11 cellular contexts compared by ENCODE assay signal in the genomic region with DNA sequence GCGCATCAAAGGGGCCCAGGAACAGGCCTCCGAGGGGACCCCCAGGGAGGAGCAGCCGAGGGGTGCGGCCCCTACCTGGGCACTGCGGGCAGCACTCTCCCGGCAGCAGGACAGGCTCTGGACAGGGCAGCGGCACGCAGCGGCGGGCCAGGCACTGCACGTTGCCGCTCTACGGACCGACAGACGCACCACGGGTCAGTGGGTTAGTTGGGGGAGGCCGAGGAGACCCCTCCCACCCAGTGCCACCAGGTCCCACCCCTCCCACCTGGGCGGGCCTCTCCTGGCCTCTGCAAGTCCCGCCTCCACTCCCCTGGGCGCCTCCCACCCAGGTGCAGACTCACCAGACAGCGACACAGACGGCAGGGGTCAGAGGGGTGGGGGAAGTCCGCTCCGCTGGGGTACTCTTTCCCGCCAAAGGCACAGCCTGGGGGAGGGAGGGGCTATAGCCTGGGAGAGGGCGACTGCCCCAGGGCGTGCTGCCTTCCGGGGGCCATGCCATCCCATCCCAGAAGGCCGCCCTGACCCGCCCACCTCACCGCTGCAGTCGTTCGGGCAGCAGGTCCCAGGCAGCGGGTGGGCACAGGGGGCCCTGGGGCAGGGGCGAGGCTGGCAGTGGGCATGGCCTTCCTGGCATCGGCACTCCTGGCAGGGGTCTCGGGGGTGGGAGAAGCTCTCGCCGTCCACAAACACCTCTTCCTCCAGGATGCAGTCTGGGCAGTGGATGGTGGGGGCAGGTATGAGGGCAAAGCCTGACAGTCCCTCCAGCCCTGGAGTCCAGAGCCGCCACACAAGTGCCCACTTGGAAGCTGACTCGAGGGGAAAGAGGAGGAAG. TPM values are rescaled to one million over a fixed set of nuclear protein-coding genes. Genes with fewer than 3 reads are reported as not detected.
A peak's percentile ranks its signal among the peaks of the same experiment; 100 is the strongest.
DNase-seq lines count a peak whose midpoint lies in the region; ATAC-seq, FAIRE-seq and TF ChIP-seq lines count a peak whose summit lies in the region.
"Had no signal": no experiment of that assay in that cellular context is flagged by ENCODE, and none has a peak within 500 bp of the region (broad histone marks: within the 10 kb centered on the region; RNA-seq: fewer than 3 reads in every experiment).

No MANE protein-coding gene starts in this region.

- WGBS in A549 (ENCODE audit: missing lambda C conversion rate): 45% methylated on average over 7 of the region's 41 CpGs
- WGBS in lung, 2 donors: 33 to 39% methylated on average over 29 to 41 of the region's 41 CpGs

- TF ChIP-seq POLR2A in A549 (IDR thresholded peaks at IDR 0.05; ENCODE audit: low read length) (no peak), gastrocnemius medialis (IDR thresholded peaks at IDR 0.05) (no peak)

- no peaks in the 10 kb centered on the region for H3K9me3 ChIP-seq in A549
- no peaks in the 10 kb centered on the region for H3K9me3 ChIP-seq in duodenal mucosa (ENCODE audit: control insufficient read depth in 1 of 2, low read length in 2 of 2)
- no peaks in the 10 kb centered on the region for H3K9me3 ChIP-seq in lung (ENCODE audit: control insufficient read depth in 2 of 2, insufficient read depth in 1 of 2, low read length in 1 of 2)
- no peaks in the 10 kb centered on the region for H3K9me3 ChIP-seq in gastrocnemius medialis

- peak overlapping the region; percentile 50 for H3K4me3 ChIP-seq in A549
- peak overlapping the region; percentile 29 to 36 for H3K4me3 ChIP-seq in duodenal mucosa (ENCODE audit: low read depth in 1 of 2, low read length in 2 of 2)
- H3K4me3 ChIP-seq in lung: no peak overlapping the region
- H3K4me3 ChIP-seq in gastrocnemius medialis: peak overlapping the region in 1 of 4 donors; percentile 19

- no peak for FAIRE-seq in A549 (lab: Jason Lieb, UNC)
- FAIRE-seq: D721Med had no signal

- no peaks in the 10 kb centered on the region; the same call in 2 of the 3 replicates for H3K4me1 ChIP-seq in A549
- peaks cover 14 to 26% of the 10 kb centered on the region in 2 donors for H3K4me1 ChIP-seq in duodenal mucosa (ENCODE audit: control insufficient read depth in 1 of 2, insufficient read depth in 2 of 2, low read length in 2 of 2)
- peaks cover 0 to 3% of the 10 kb centered on the region in 2 donors for H3K4me1 ChIP-seq in lung (ENCODE audit: control insufficient read depth in 2 of 2, insufficient read depth in 2 of 2, low read length in 2 of 2)
- no peaks in the 10 kb centered on the region for H3K4me1 ChIP-seq in gastrocnemius medialis

- CTCF ChIA-PET in A549 (lab: Yijun Ruan, JAX): interaction anchor here (1.0 kb wide), 1 partner anchor 8 kb away, joined by 3 read pairs; no protein-coding TSS in a partner anchor

- no peak for TF ChIP-seq RAD21 in A549 (conservative IDR thresholded peaks at IDR 0.05 in 1 of 2, IDR thresholded peaks at IDR 0.05 in 1 of 2)

- H3K4me2 ChIP-seq in A549: peak overlapping the region; percentile 80

- ATAC-seq in A549 (peak; percentile 33 to 56; a peak in 5 of 6 replicates), lung (ENCODE audit: insufficient read depth, low FRiP score) (peak; percentile 29), GM21390 (IDR thresholded peaks at IDR 0.05; ENCODE audit: unreplicated experiment) (no peak), gastrocnemius medialis (no peak)

- no peak for TF ChIP-seq EP300 in A549 (IDR thresholded peaks at IDR 0.05)

- DNase-seq in A549 (ENCODE audit: low read depth in 1 of 2, low spot score in 1 of 2) (no peak), NCI-H146 treated with DMSO at 0.1 percent for 48 hours (lab: John Stamatoyannopoulos, UW; ENCODE audit: unreplicated experiment) (peak; percentile 14), lung (ENCODE audit: low spot score) (no peak), gastrocnemius medialis (no peak), caudate nucleus (lab: John Stamatoyannopoulos, UW) (no peak)
- no peak for DNase-seq in activated CD4-positive, alpha-beta T cell treated with anti-CD3 and anti-CD28 coated beads, Interleukin-2, amount 50 U/mL, for 4 hours
- DNase-seq: activated T-cell treated with anti-CD3 and anti-CD28 coated beads, Interleukin-2, amount 50 U/mL, for 48 hours had no signal

- TF ChIP-seq CTCF in A549 (IDR thresholded peaks at IDR 0.05) (no peak), lung (IDR thresholded peaks at IDR 0.05; ENCODE audit: control extremely low read depth, extremely low read depth) (no peak), gastrocnemius medialis (IDR thresholded peaks at IDR 0.05 in 4 of 5, conservative IDR thresholded peaks at IDR 0.05 in 1 of 5) (no peak)

- H3K9ac ChIP-seq in duodenal mucosa (ENCODE audit: low read depth in 1 of 2, low read length in 2 of 2): no peak overlapping the region

- H3K27ac ChIP-seq in A549 (peak overlapping the region; percentile 29 to 83; a peak in 5 of 6 replicates), duodenal mucosa (ENCODE audit: low read depth, low read length) (no peak overlapping the region), lung (ENCODE audit: low read depth in 1 of 2, low read length in 1 of 2) (no peak overlapping the region), gastrocnemius medialis (no peak overlapping the region), caudate nucleus (ENCODE audit: low read depth, low read length) (no peak overlapping the region)

- H3K27me3 ChIP-seq in duodenal mucosa (ENCODE audit: control insufficient read depth in 1 of 2, insufficient read depth in 2 of 2, low read length in 2 of 2) (peaks cover 4 to 8% of the 10 kb centered on the region in 2 donors), lung (ENCODE audit: control insufficient read depth, insufficient read depth) (no peaks in the 10 kb centered on the region), gastrocnemius medialis (peaks cover 10 to 15% (median 13%) of the 10 kb centered on the region in 3 donors)

- in situ Hi-C loops in gastrocnemius medialis (cut with MboI; ENCODE audit: low sequenced_read_pairs in 4 of 4): loop anchor here (25.0 kb wide), 3 partner anchors 104 to 429 kb away; partner anchors contain the start of genes HILPDA (in 2 of the 4), CCDC136 (in 1 of the 4) and OPN1SW (in 1 of the 4)

- POLR2A ChIA-PET in A549 (lab: Yijun Ruan, JAX): no interaction called here

- intact Hi-C loops in gastrocnemius medialis (cut with DNase I; ENCODE audit: low total_unique reads): no loop called here

- H3K36me3 ChIP-seq in duodenal mucosa (ENCODE audit: control insufficient read depth in 1 of 2, insufficient read depth in 2 of 2, low read length in 2 of 2): no peaks in the 10 kb centered on the region
- no peaks in the 10 kb centered on the region for H3K36me3 ChIP-seq in lung (ENCODE audit: control insufficient read depth in 2 of 2, insufficient read depth in 2 of 2, low read length in 2 of 2)
- H3K36me3 ChIP-seq in gastrocnemius medialis: no peaks in the 10 kb centered on the region

TF ChIP-seq in A549, 52 proteins besides CTCF, POLR2A, EP300 and RAD21:
- no peak for TF ChIP-seq ZNF302 (CRISPR knock-in tag; IDR thresholded peaks at IDR 0.05)

RNA-seq across cellular contexts. Expression of gene KCP, which starts 19.2 kb away (rescaled TPM):
- polyA plus RNA-seq in A549 (2011; rRNA removed): 0.05 TPM in 1 of 2 replicates, not detected in the other
- 0.03 and 0.06 TPM in 2 replicates for polyA plus RNA-seq in A549 (2012; cell fraction: cytosol; rRNA removed)
- polyA plus RNA-seq in A549 (2012; cell fraction: nucleus; rRNA removed): 0.15 and 0.31 TPM in 2 replicates
- 0.07 to 0.18 TPM (median 0.14 TPM) in 3 replicates for polyA plus RNA-seq in A549 (2017; fragmentation: RNase III; extraction: RNeasy Plus Mini Kit Qiagen cat#74134 plus additional on column Dnase treatment)
- polyA minus RNA-seq in A549 (2011; rRNA and poly(A)+ RNA removed): not detected in 2 replicates
- 1 to 10 TPM in 1 of 2 donors, under 1 TPM in 1; 0.64 to 3.9 TPM for total RNA-seq in lung
- under 1 TPM; 0.22 to 0.47 TPM for polyA plus RNA-seq in lung
- under 1 TPM in 1 of 4 donors, not detected in 3; 0.10 TPM for total RNA-seq in gastrocnemius medialis
- total RNA-seq: fibroblast of villous mesenchyme had no signal

RNA-seq across cellular contexts. Expression of gene ATP6V1F, which starts 28.7 kb away (rescaled TPM):
- 155 and 180 TPM in 2 replicates for polyA plus RNA-seq in A549 (2011; rRNA removed)
- polyA plus RNA-seq in A549 (2012; cell fraction: cytosol; rRNA removed): 386 and 423 TPM in 2 replicates
- 183 and 192 TPM in 2 replicates for polyA plus RNA-seq in A549 (2012; cell fraction: nucleus; rRNA removed)
- 201 to 230 TPM (median 229 TPM) in 3 replicates for polyA plus RNA-seq in A549 (2017; fragmentation: RNase III; extraction: RNeasy Plus Mini Kit Qiagen cat#74134 plus additional on column Dnase treatment)
- polyA minus RNA-seq in A549 (2011; rRNA and poly(A)+ RNA removed): 46.3 and 46.9 TPM in 2 replicates
- total RNA-seq in lung: 100 to 1,000 TPM in 1 of 2 donors, 10 to 100 TPM in 1; 43.9 to 165 TPM
- polyA plus RNA-seq in lung: 100 to 1,000 TPM; 286 to 383 TPM
- total RNA-seq in gastrocnemius medialis: 10 to 100 TPM; 79.3 to 99.2 (median 82.3) TPM

RNA-seq across cellular contexts. Expression of gene IRF5, which starts 46.4 kb away (rescaled TPM):
- polyA plus RNA-seq in A549 (2011; rRNA removed) (5.5 and 6.5 TPM in 2 replicates), A549 (2017; fragmentation: RNase III; extraction: RNeasy Plus Mini Kit Qiagen cat#74134 plus additional on column Dnase treatment) (6.1 to 9.7 TPM (median 8.7 TPM) in 3 replicates), lung (10 to 100 TPM; 22.1 to 26.2 TPM)
- 8.4 and 11.0 TPM in 2 replicates for polyA plus RNA-seq in A549 (2012; cell fraction: cytosol; rRNA removed)
- polyA plus RNA-seq in A549 (2012; cell fraction: nucleus; rRNA removed): 24.9 and 30.2 TPM in 2 replicates
- 9.4 and 14.7 TPM in 2 replicates for polyA minus RNA-seq in A549 (2011; rRNA and poly(A)+ RNA removed)
- total RNA-seq in lung (10 to 100 TPM in 1 of 2 donors, 1 to 10 TPM in 1; 6.0 to 34.1 TPM), gastrocnemius medialis (1 to 10 TPM in 3 of 4 donors, under 1 TPM in 1; 0.27 to 3.8 (median 2.8) TPM)

Comparison
In these comparisons a context has a peak if more than half of its experiments do, and no peak if none do; other contexts are left out.
1. ATAC-seq: peak in A549 (2 of 2) and lung (single experiment); none in GM21390 (single experiment) and gastrocnemius medialis (0 of 2).
2. H3K27ac ChIP-seq: peak in A549 (2 of 2); none in duodenal mucosa (single experiment), lung (0 of 2), gastrocnemius medialis (0 of 4) and caudate nucleus (single experiment).